ENCODE assay signal across 17 cellular contexts in the genomic region with DNA sequence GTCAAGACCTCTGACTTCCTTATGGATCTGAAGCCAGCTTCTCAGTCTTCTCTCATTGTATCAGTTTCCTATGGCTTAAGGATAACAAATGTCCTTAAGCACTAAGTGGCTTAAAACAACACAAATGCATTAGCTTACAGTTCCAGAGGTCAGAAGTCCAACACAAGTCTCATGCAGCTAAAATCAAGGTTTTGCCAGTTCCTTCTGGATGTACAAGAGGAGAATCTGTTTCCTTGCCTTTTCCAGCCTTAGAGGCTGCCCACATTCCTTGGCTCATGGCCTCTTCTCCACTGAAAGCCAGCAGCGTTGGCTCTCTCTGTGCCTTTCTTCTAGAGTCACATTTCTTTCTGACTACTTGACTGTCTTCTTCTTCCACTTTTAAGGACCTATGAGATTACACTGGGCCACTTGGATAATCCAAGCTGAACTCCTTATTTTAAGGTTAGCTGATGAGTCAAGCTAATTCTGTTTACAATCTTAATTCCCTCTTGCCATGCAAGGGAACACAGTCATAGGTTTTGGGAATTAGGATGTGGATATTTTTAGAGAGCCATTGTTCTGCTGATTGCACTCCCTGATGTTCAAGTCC.
DNase-seq lines count a peak whose midpoint lies in the region; ATAC-seq and TF ChIP-seq lines count a peak whose summit lies in the region.
"Had no signal": no experiment of that assay in that cellular context is flagged by ENCODE, and none has a peak within 500 bp of the region (broad histone marks: within the 10 kb centered on the region; RNA-seq: fewer than 3 reads in every experiment).

No MANE protein-coding gene starts in this region.

- no peak overlapping the region for H3K4me3 ChIP-seq in CD4-positive, alpha-beta memory T cell (ENCODE audit: low read length in 2 of 2)
- no peak overlapping the region for H3K4me3 ChIP-seq in MG63
- H3K4me3 ChIP-seq in adipocyte (ENCODE audit: low read length) = peak overlapping the region; percentile 58
- H3K4me3 ChIP-seq in mucosa of descending colon = no peak overlapping the region
- no peak overlapping the region for H3K4me3 ChIP-seq in heart right ventricle
- H3K4me3 ChIP-seq in CD8-positive, alpha-beta memory T cell (ENCODE audit: low read length) = no peak overlapping the region
- no peak overlapping the region for H3K4me3 ChIP-seq in spleen
- H3K4me3 ChIP-seq: body of pancreas had no signal

- DNase-seq in CD4-positive, alpha-beta memory T cell = no peak
- DNase-seq in MG63 (peak; percentile 94), adipocyte (ENCODE audit: low read depth) (no peak), mucosa of descending colon (no peak), heart right ventricle (no peak), NCI-H2171 (lab: John Stamatoyannopoulos, UW) (no peak), spleen (no peak)
- DNase-seq in CD8-positive, alpha-beta memory T cell = no peak
- DNase-seq: AML-193, body of pancreas, DND-41, NCI-H2029, NCI-H69, nucleus accumbens, small intestine had no signal

- H3K27me3 Mint-ChIP-seq in CD4-positive, alpha-beta memory T cell = no peaks in the 10 kb centered on the region
- H3K27me3 Mint-ChIP-seq in CD8-positive, alpha-beta memory T cell = no peaks in the 10 kb centered on the region

- H3K27ac ChIP-seq in CD4-positive, alpha-beta memory T cell (ENCODE audit: low read depth, low read length) = no peak overlapping the region
- peak overlapping the region in 1 of 10 donors; percentile 56 for H3K27ac ChIP-seq in heart right ventricle
- H3K27ac ChIP-seq in CD8-positive, alpha-beta memory T cell (ENCODE audit: low read depth, low read length) = no peak overlapping the region
- peak overlapping the region in 4 of 8 donors; percentile 25 to 43 (median 39) for H3K27ac ChIP-seq in spleen
- H3K27ac ChIP-seq: body of pancreas had no signal

- intact Hi-C loops in CD4-positive, alpha-beta memory T cell (cut with micrococcal nuclease) = no loop called here
- intact Hi-C loops in mucosa of descending colon (cut with DNase I, micrococcal nuclease) (no loop called here), heart right ventricle (cut with DNase I) (no loop called here), spleen (cut with DNase I; ENCODE audit: low total_unique reads) (no loop called here)

- H3K9ac ChIP-seq in adipocyte (ENCODE audit: low read length) = peak overlapping the region; percentile 74

- TF ChIP-seq POLR2A in spleen (IDR thresholded peaks at IDR 0.05) = no peak

- H3K9me3 ChIP-seq in CD4-positive, alpha-beta memory T cell (ENCODE audit: control insufficient read depth in 1 of 2, low read length in 2 of 2) = no peaks in the 10 kb centered on the region
- peaks cover 2% of the 10 kb centered on the region; the same call in 1 of the 2 replicates for H3K9me3 ChIP-seq in MG63
- no peaks in the 10 kb centered on the region for H3K9me3 ChIP-seq in adipocyte (ENCODE audit: control insufficient read depth, low read length)
- no peaks in the 10 kb centered on the region for H3K9me3 ChIP-seq in mucosa of descending colon
- H3K9me3 ChIP-seq in heart right ventricle = peaks cover 0 to 11% (median 0%) of the 10 kb centered on the region in 11 donors
- H3K9me3 ChIP-seq in CD8-positive, alpha-beta memory T cell (ENCODE audit: low read length) = no peaks in the 10 kb centered on the region
- H3K9me3 ChIP-seq in spleen = no peaks in the 10 kb centered on the region
- H3K9me3 ChIP-seq: body of pancreas had no signal

- H3K36me3 ChIP-seq in CD4-positive, alpha-beta memory T cell (ENCODE audit: insufficient read depth, low read length) = no peaks in the 10 kb centered on the region
- H3K36me3 ChIP-seq in MG63 (no peaks in the 10 kb centered on the region), adipocyte (ENCODE audit: control insufficient read depth, insufficient read depth, low read length, severe bottlenecking) (no peaks in the 10 kb centered on the region), mucosa of descending colon (ENCODE audit: low read depth) (no peaks in the 10 kb centered on the region), heart right ventricle (no peaks in the 10 kb centered on the region), spleen (no peaks in the 10 kb centered on the region)
- no peaks in the 10 kb centered on the region for H3K36me3 ChIP-seq in CD8-positive, alpha-beta memory T cell (ENCODE audit: insufficient read depth, low read length)

- peaks cover 19 to 42% (median 26%) of the 10 kb centered on the region in 4 donors for H3K4me1 Mint-ChIP-seq in CD4-positive, alpha-beta memory T cell
- peaks cover 25 to 55% (median 52%) of the 10 kb centered on the region in 3 donors for H3K4me1 Mint-ChIP-seq in CD8-positive, alpha-beta memory T cell

- 70 to 86% methylated on average over 1 of the region's 1 CpG for WGBS in heart right ventricle, 2 donors
- WGBS in spleen, 5 donors = 85 to 97% (median 95%) methylated on average over 1 of the region's 1 CpG

- POLR2A ChIA-PET in CD4-positive, alpha-beta memory T cell (lab: Charles Lee; ENCODE audit: partially characterized antibody) = interaction anchor here (1.3 to 1.8 kb wide), 2 partner anchors 19 to 281 kb away, joined by 4 to 5 read pairs; no protein-coding TSS in a partner anchor
- POLR2A ChIA-PET in CD8-positive, alpha-beta memory T cell (lab: Charles Lee) = interaction anchor here (0.6 kb wide), 1 partner anchor 17 kb away, joined by 6 read pairs; no protein-coding TSS in a partner anchor

- no peak overlapping the region for H3K4me3 Mint-ChIP-seq in CD4-positive, alpha-beta memory T cell
- H3K4me3 Mint-ChIP-seq in CD8-positive, alpha-beta memory T cell = no peak overlapping the region
- H3K4me3 Mint-ChIP-seq: T-helper 2 cell treated with Interferon-gamma antibody and Interleukin-4, amounts not matched to agents 5 μg/mL and 100 μg/mL, for 36 hours had no signal

- peak overlapping the region in 4 of 7 donors; percentile 22 to 75 (median 66) for H3K27ac Mint-ChIP-seq in CD4-positive, alpha-beta memory T cell
- no peak overlapping the region for H3K27ac Mint-ChIP-seq in CD8-positive, alpha-beta memory T cell

- H3K36me3 Mint-ChIP-seq in CD4-positive, alpha-beta memory T cell = no peaks in the 10 kb centered on the region
- no peaks in the 10 kb centered on the region for H3K36me3 Mint-ChIP-seq in CD8-positive, alpha-beta memory T cell

- H3K4me1 ChIP-seq in CD4-positive, alpha-beta memory T cell (ENCODE audit: insufficient read depth, low read length) = peaks cover 21% of the 10 kb centered on the region
- H3K4me1 ChIP-seq in adipocyte (ENCODE audit: control insufficient read depth, insufficient read depth, low read length) = peaks cover 31% of the 10 kb centered on the region
- peaks cover 20% of the 10 kb centered on the region for H3K4me1 ChIP-seq in mucosa of descending colon (ENCODE audit: low read depth)
- H3K4me1 ChIP-seq in heart right ventricle = peaks cover 0 to 26% (median 0%) of the 10 kb centered on the region in 9 donors
- H3K4me1 ChIP-seq in CD8-positive, alpha-beta memory T cell (ENCODE audit: insufficient read depth, low read length) = peaks cover 17% of the 10 kb centered on the region
- peaks cover 0 to 45% (median 27%) of the 10 kb centered on the region in 6 donors for H3K4me1 ChIP-seq in spleen
- H3K4me1 ChIP-seq: body of pancreas had no signal

- H3K27me3 ChIP-seq in CD4-positive, alpha-beta memory T cell (ENCODE audit: insufficient read depth, low read length) = no peaks in the 10 kb centered on the region
- H3K27me3 ChIP-seq in MG63 (no peaks in the 10 kb centered on the region), adipocyte (replicated peaks; ENCODE audit: control insufficient read depth, insufficient read depth, low read length) (no peaks in the 10 kb centered on the region), heart right ventricle (no peaks in the 10 kb centered on the region), spleen (replicated peaks in 1 of 7) (no peaks in the 10 kb centered on the region)
- H3K27me3 ChIP-seq in CD8-positive, alpha-beta memory T cell (ENCODE audit: insufficient read depth, low read length, poor library complexity, severe bottlenecking) = no peaks in the 10 kb centered on the region
- H3K27me3 ChIP-seq: body of pancreas had no signal

- ATAC-seq in mucosa of descending colon (peak; percentile 13), heart right ventricle (no peak)
- ATAC-seq: body of pancreas, Right ventricle myocardium inferior had no signal

- TF ChIP-seq CTCF in mucosa of descending colon (IDR thresholded peaks at IDR 0.05) = no peak
- no peak for TF ChIP-seq CTCF in heart right ventricle (IDR thresholded peaks at IDR 0.05)
- TF ChIP-seq CTCF in spleen (IDR thresholded peaks at IDR 0.05 in 8 of 11, conservative IDR thresholded peaks at IDR 0.05 in 3 of 11) = no peak

- CTCF ChIA-PET in CD4-positive, alpha-beta memory T cell (lab: Charles Lee; ENCODE audit: partially characterized antibody) = interaction anchor here (0.5 to 1.2 kb wide), 2 partner anchors 27 to 236 kb away, joined by 3 to 4 read pairs; no protein-coding TSS in a partner anchor
- CTCF ChIA-PET in CD8-positive, alpha-beta memory T cell (lab: Charles Lee) = interaction anchor here (0.5 to 1.1 kb wide), 2 partner anchors 18 to 345 kb away, joined by 3 read pairs; no protein-coding TSS in a partner anchor

- H3K9me3 Mint-ChIP-seq in CD4-positive, alpha-beta memory T cell = no peaks in the 10 kb centered on the region
- no peaks in the 10 kb centered on the region for H3K9me3 Mint-ChIP-seq in CD8-positive, alpha-beta memory T cell
- H3K9me3 Mint-ChIP-seq: T-helper 2 cell treated with Interferon-gamma antibody and Interleukin-4, amounts not matched to agents 5 μg/mL and 100 μg/mL, for 36 hours had no signal

Comparison
In these comparisons a context has a peak if more than half of its experiments do, and no peak if none do; other contexts are left out.
1. H3K27ac Mint-ChIP-seq: peak in CD4-positive, alpha-beta memory T cell (4 of 7); none in CD8-positive, alpha-beta memory T cell (0 of 8).